Comparison of ENCODE assay signal across 9 cellular contexts in genomic region chr4:91064157-91064853, GRCh38.
A peak's percentile ranks its signal among the peaks of the same experiment; 100 is the strongest.
DNase-seq lines count a peak whose midpoint lies in the region; ATAC-seq and TF ChIP-seq lines count a peak whose summit lies in the region.
"Had no signal": no experiment of that assay in that cellular context is flagged by ENCODE, and none has a peak within 500 bp of the region (broad histone marks: within the 10 kb centered on the region; RNA-seq: fewer than 3 reads in every experiment).

No MANE protein-coding gene starts in this region.

- peak overlapping the region; percentile 81 for H3K27ac ChIP-seq in endodermal cell (ENCODE audit: low read depth, low read length)

- intact Hi-C loops in activated T-helper 2 cell treated with anti-CD3 and anti-CD28 coated beads, Interferon-gamma antibody, Interleukin-2, Interleukin-4, amounts not matched to agents 10 μg/mL and 5 μg/mL and 100 μg/mL, durations not matched to agents 14 hours and 24 hours and 36 hours (cut with micrococcal nuclease) = no loop called here

- ATAC-seq in GM21619 (IDR thresholded peaks at IDR 0.05; ENCODE audit: unreplicated experiment) = no peak
- ATAC-seq: activated T-helper 17 cell treated with anti-CD3 and anti-CD28 coated beads, Interleukin-2, amount 50 U/mL, for 72 hours had no signal

- no peak overlapping the region for H3K4me3 Mint-ChIP-seq in endodermal cell
- no peak overlapping the region for H3K4me3 Mint-ChIP-seq in activated T-helper 2 cell treated with anti-CD3 and anti-CD28 coated beads, Interferon-gamma antibody, Interleukin-2, Interleukin-4, amounts not matched to agents 10 μg/mL and 5 μg/mL and 100 μg/mL, durations not matched to agents 14 hours and 24 hours and 36 hours (ENCODE audit: low read depth)
- H3K4me3 Mint-ChIP-seq: activated T-helper 17 cell treated with anti-CD3 and anti-CD28 coated beads, Interleukin-2, amount 50 U/mL, for 72 hours had no signal

- no peaks in the 10 kb centered on the region for H3K27me3 ChIP-seq in endodermal cell (ENCODE audit: control insufficient read depth, insufficient read depth, low read length, poor library complexity, severe bottlenecking)

- 20 to 43% methylated on average over 2 of the region's 2 CpGs for WGBS in endodermal cell (ENCODE audit: insufficient coverage in 1 of 2, insufficient read length in 1 of 2), 2 experiments

- H3K4me1 Mint-ChIP-seq in endodermal cell = peaks cover 22% of the 10 kb centered on the region
- H3K4me1 Mint-ChIP-seq in activated T-helper 2 cell treated with anti-CD3 and anti-CD28 coated beads, Interferon-gamma antibody, Interleukin-2, Interleukin-4, amounts not matched to agents 10 μg/mL and 5 μg/mL and 100 μg/mL, durations not matched to agents 14 hours and 24 hours and 36 hours (ENCODE audit: low read depth) = no peaks in the 10 kb centered on the region
- H3K4me1 Mint-ChIP-seq: activated T-helper 17 cell treated with anti-CD3 and anti-CD28 coated beads, Interleukin-2, amount 50 U/mL, for 72 hours had no signal

- peaks cover 4% of the 10 kb centered on the region for H3K4me1 ChIP-seq in endodermal cell (ENCODE audit: control insufficient read depth, insufficient read depth, low read length)

- TF ChIP-seq CTCF in endodermal cell (conservative IDR thresholded peaks at IDR 0.05) = no peak

- H3K4me3 ChIP-seq in endodermal cell (ENCODE audit: low read length) = peak overlapping the region; percentile 1

- H3K27ac Mint-ChIP-seq in endodermal cell = peak overlapping the region; percentile 79
- H3K27ac Mint-ChIP-seq in activated T-helper 2 cell treated with anti-CD3 and anti-CD28 coated beads, Interferon-gamma antibody, Interleukin-2, Interleukin-4, amounts not matched to agents 10 μg/mL and 5 μg/mL and 100 μg/mL, durations not matched to agents 14 hours and 24 hours and 36 hours = no peak overlapping the region
- H3K27ac Mint-ChIP-seq: activated T-helper 17 cell treated with anti-CD3 and anti-CD28 coated beads, Interleukin-2, amount 50 U/mL, for 72 hours had no signal

- DNase-seq in HT1080 (ENCODE audit: low read depth) (peak; percentile 4), NCI-H510A treated with DMSO at 0.1 percent for 48 hours (lab: John Stamatoyannopoulos, UW) (peak; percentile 85), endodermal cell (peak; percentile 68), pulmonary artery endothelial cell (ENCODE audit: low read depth, low spot score) (peak; percentile 1), activated gamma-delta T cell treated with Interleukin-2 at 50 U/mL for 16 hours (no peak), SW480 (ENCODE audit: low spot score) (no peak)
- DNase-seq in activated T-helper 2 cell treated with anti-CD3 and anti-CD28 coated beads, Interferon-gamma antibody, Interleukin-2, Interleukin-4, amounts not matched to agents 10 μg/mL and 5 μg/mL and 100 μg/mL, durations not matched to agents 14 hours and 24 hours and 36 hours (ENCODE audit: low spot score) = no peak

- no peaks in the 10 kb centered on the region for H3K27me3 Mint-ChIP-seq in endodermal cell (ENCODE audit: insufficient read depth)
- H3K27me3 Mint-ChIP-seq in activated T-helper 2 cell treated with anti-CD3 and anti-CD28 coated beads, Interferon-gamma antibody, Interleukin-2, Interleukin-4, amounts not matched to agents 10 μg/mL and 5 μg/mL and 100 μg/mL, durations not matched to agents 14 hours and 24 hours and 36 hours (ENCODE audit: low read depth) = no peaks in the 10 kb centered on the region
- H3K27me3 Mint-ChIP-seq: activated T-helper 17 cell treated with anti-CD3 and anti-CD28 coated beads, Interleukin-2, amount 50 U/mL, for 72 hours had no signal

- no peaks in the 10 kb centered on the region for H3K36me3 Mint-ChIP-seq in endodermal cell (ENCODE audit: low read depth)
- no peaks in the 10 kb centered on the region for H3K36me3 Mint-ChIP-seq in activated T-helper 2 cell treated with anti-CD3 and anti-CD28 coated beads, Interferon-gamma antibody, Interleukin-2, Interleukin-4, amounts not matched to agents 10 μg/mL and 5 μg/mL and 100 μg/mL, durations not matched to agents 14 hours and 24 hours and 36 hours (ENCODE audit: low read depth)

- no peaks in the 10 kb centered on the region for H3K36me3 ChIP-seq in endodermal cell (ENCODE audit: control insufficient read depth, insufficient read depth, low read length)

- no peaks in the 10 kb centered on the region for H3K9me3 Mint-ChIP-seq in endodermal cell
- no peaks in the 10 kb centered on the region for H3K9me3 Mint-ChIP-seq in activated T-helper 2 cell treated with anti-CD3 and anti-CD28 coated beads, Interferon-gamma antibody, Interleukin-2, Interleukin-4, amounts not matched to agents 10 μg/mL and 5 μg/mL and 100 μg/mL, durations not matched to agents 14 hours and 24 hours and 36 hours
- H3K9me3 Mint-ChIP-seq: activated T-helper 17 cell treated with anti-CD3 and anti-CD28 coated beads, Interleukin-2, amount 50 U/mL, for 72 hours had no signal

- H3K9ac ChIP-seq in endodermal cell (ENCODE audit: extremely low read depth, low read length, poor library complexity, severe bottlenecking) = no peak overlapping the region

- H3K9me3 ChIP-seq in endodermal cell (ENCODE audit: control insufficient read depth, low read length) = no peaks in the 10 kb centered on the region

Comparison
In these comparisons a context has a peak if more than half of its experiments do, and no peak if none do; other contexts are left out.
1. DNase-seq: peak in HT1080 (single experiment), NCI-H510A treated with DMSO at 0.1 percent for 48 hours (single experiment), endodermal cell (single experiment) and pulmonary artery endothelial cell (single experiment); none in activated gamma-delta T cell treated with Interleukin-2 at 50 U/mL for 16 hours (single experiment), SW480 (single experiment) and activated T-helper 2 cell treated with anti-CD3 and anti-CD28 coated beads, Interferon-gamma antibody, Interleukin-2, Interleukin-4, amounts not matched to agents 10 μg/mL and 5 μg/mL and 100 μg/mL, durations not matched to agents 14 hours and 24 hours and 36 hours (single experiment).